ENCODE assay signal across 15 cellular contexts in genomic region chr2:232887171-232887850, GRCh38. TPM values are rescaled to one million over a fixed set of nuclear protein-coding genes. Genes with fewer than 3 reads are reported as not detected.
DNase-seq lines count a peak whose midpoint lies in the region; ATAC-seq, FAIRE-seq and TF ChIP-seq lines count a peak whose summit lies in the region.
"Had no signal": no experiment of that assay in that cellular context is flagged by ENCODE, and none has a peak within 500 bp of the region (broad histone marks: within the 10 kb centered on the region; RNA-seq: fewer than 3 reads in every experiment).

No MANE protein-coding gene starts in this region.

- no peak overlapping the region for H3K27ac Mint-ChIP-seq in T-helper 2 cell treated with Interferon-gamma antibody and Interleukin-4, amounts not matched to agents 5 μg/mL and 100 μg/mL, for 36 hours
- H3K27ac Mint-ChIP-seq: CD14-positive monocyte had no signal

- H3K4me3 ChIP-seq in AG04449 (ENCODE audit: low read depth, low read length) (no peak overlapping the region), GM23248 (no peak overlapping the region), K562 (no peak overlapping the region)
- H3K4me3 ChIP-seq: adrenal gland, lung, ovary had no signal

- no peak overlapping the region for H2AFZ ChIP-seq in GM23248
- no peak overlapping the region for H2AFZ ChIP-seq in K562 (ENCODE audit: low read depth, low read length)

- no peaks in the 10 kb centered on the region for H3K9me3 ChIP-seq in GM23248 (ENCODE audit: low read depth)
- H3K9me3 ChIP-seq in K562 (replicated peaks; ENCODE audit: control insufficient read depth, insufficient read depth, low read depth, low read length) = no peaks in the 10 kb centered on the region
- H3K9me3 ChIP-seq: adrenal gland, ovary had no signal

- ATAC-seq in K562 (peak; percentile 34; the same call in 1 of the 3 replicates), GM21367 (IDR thresholded peaks at IDR 0.05; ENCODE audit: unreplicated experiment) (no peak)

- H3K79me2 ChIP-seq in GM23248 (ENCODE audit: insufficient read depth) = no peaks in the 10 kb centered on the region
- H3K79me2 ChIP-seq in K562 (ENCODE audit: control insufficient read depth, insufficient read depth, low read length) = no peaks in the 10 kb centered on the region

- DNase-seq in AG04449 (ENCODE audit: low read depth, low spot score) (no peak), GM23248 (peak; percentile 28), K562 (ENCODE audit: extremely low read depth in 1 of 4, low spot score in 3 of 4) (no peak), islet precursor cell (peak; percentile 78), NCI-H526 treated with DMSO at 0.1 percent for 48 hours (lab: John Stamatoyannopoulos, UW) (no peak)
- DNase-seq in T-helper 2 cell treated with Interferon-gamma antibody and Interleukin-4, amounts not matched to agents 5 μg/mL and 100 μg/mL, for 36 hours (ENCODE audit: low spot score) = no peak
- no peak for DNase-seq in NK-92 treated with Interleukin-12 subunit alpha and Interleukin-12 subunit beta, amount 100 ng/mL, for 24 hours (lab: John Stamatoyannopoulos, UW)
- DNase-seq: adrenal gland; effector memory CD4-positive, alpha-beta T cell; NCI-H226 had no signal

- H3K4me1 ChIP-seq in GM23248 (ENCODE audit: insufficient read depth) (peaks cover 5% of the 10 kb centered on the region), K562 (replicated peaks in 1 of 2; ENCODE audit: control insufficient read depth in 2 of 2, insufficient read depth in 2 of 2, low read length in 2 of 2) (peaks cover 5 to 14% of the 10 kb centered on the region in 2 experiments; a peak in 3 of 5 replicates)

- no peaks in the 10 kb centered on the region for H3F3A ChIP-seq in GM23248 (ENCODE audit: insufficient read depth)

- no TSS peak for BruUV-seq in K562 (replicated peaks; lab: Mats Ljungman, UMichigan)

- H3K36me3 Mint-ChIP-seq in T-helper 2 cell treated with Interferon-gamma antibody and Interleukin-4, amounts not matched to agents 5 μg/mL and 100 μg/mL, for 36 hours (ENCODE audit: low read depth) = no peaks in the 10 kb centered on the region
- H3K36me3 Mint-ChIP-seq: CD14-positive monocyte had no signal

- no peak for TF ChIP-seq EP300 in K562 (IDR thresholded peaks at IDR 0.05; ENCODE audit: low read length)

- H3K27me3 ChIP-seq in GM23248 (replicated peaks; ENCODE audit: insufficient read depth) (0 out of 2 replicates have a peak, but pooled peaks cover 3% of the 10 kb centered on the region), K562 (ENCODE audit: control insufficient read depth in 2 of 2, insufficient read depth in 2 of 2, low read length in 2 of 2) (peaks cover 19 to 69% of the 10 kb centered on the region in 2 experiments; a peak in 4 of 5 replicates)
- H3K27me3 ChIP-seq: adrenal gland, ovary had no signal

- POLR2A ChIA-PET in AG04449 (lab: Yijun Ruan, JAX) = no interaction called here
- POLR2A ChIA-PET in K562 (lab: Yijun Ruan, JAX) = no interaction called here

- H3K36me3 ChIP-seq in GM23248 (ENCODE audit: low read depth) = no peaks in the 10 kb centered on the region
- no peaks in the 10 kb centered on the region for H3K36me3 ChIP-seq in K562 (ENCODE audit: control insufficient read depth, insufficient read depth, low read length)
- H3K36me3 ChIP-seq: adrenal gland, ovary had no signal

- H3K4me3 Mint-ChIP-seq in T-helper 2 cell treated with Interferon-gamma antibody and Interleukin-4, amounts not matched to agents 5 μg/mL and 100 μg/mL, for 36 hours = no peak overlapping the region

- TF ChIP-seq CTCF in AG04449 (IDR thresholded peaks at IDR 0.05; ENCODE audit: insufficient read depth, low read length, missing control alignments) (peak; percentile 20), K562 (IDR thresholded peaks at IDR 0.05 in 2 of 3, conservative IDR thresholded peaks at IDR 0.05 in 1 of 3; ENCODE audit: insufficient read depth in 2 of 3, low read depth in 1 of 3, low read length in 3 of 3) (peak in 2 of 3 experiments; percentile 18 to 31; a peak in 2 of 6 replicates)

- no peaks in the 10 kb centered on the region for H3K9me3 Mint-ChIP-seq in T-helper 2 cell treated with Interferon-gamma antibody and Interleukin-4, amounts not matched to agents 5 μg/mL and 100 μg/mL, for 36 hours

- CTCF ChIA-PET in AG04449 (lab: Yijun Ruan, JAX) (interaction anchor here (0.8 to 2.1 kb wide), 3 partner anchors 9 to 167 kb away, joined by 3 to 11 read pairs (median 4); no protein-coding TSS in a partner anchor), K562 (lab: Yijun Ruan, JAX; ENCODE audit: low intra/inter-chr PET ratio) (no interaction called here)

- no peaks in the 10 kb centered on the region for H3K27me3 Mint-ChIP-seq in T-helper 2 cell treated with Interferon-gamma antibody and Interleukin-4, amounts not matched to agents 5 μg/mL and 100 μg/mL, for 36 hours (ENCODE audit: low read depth)

- no peaks in the 10 kb centered on the region for H3K9me1 ChIP-seq in K562 (ENCODE audit: control insufficient read depth, insufficient read depth, low read length)

- H3K27ac ChIP-seq in GM23248 (no peak overlapping the region), K562 (ENCODE audit: extremely low read depth, low read depth, low read length) (no peak overlapping the region)
- H3K27ac ChIP-seq: adrenal gland, ovary had no signal

- in situ Hi-C loops in GM23248 (cut with MboI) (no loop called here), K562 (cut with MboI) (no loop called here)

- no peak overlapping the region for H3K4me2 ChIP-seq in GM23248 (ENCODE audit: unreplicated experiment)
- H3K4me2 ChIP-seq in K562 (ENCODE audit: insufficient read depth, low read length) = no peak overlapping the region

- 59 to 65% methylated on average over 15 of the region's 15 CpGs for WGBS in GM23248 (ENCODE audit: low coverage in 1 of 2, low lambda C conversion rate in 2 of 2, missing lambda C conversion rate in 2 of 2), 2 experiments
- WGBS in K562 (ENCODE audit: insufficient coverage, low coverage, missing lambda C conversion rate) = 13% methylated on average over 14 of the region's 15 CpGs

- H3K9me2 ChIP-seq in GM23248 (ENCODE audit: insufficient read depth) = no peaks in the 10 kb centered on the region

- H3K9ac ChIP-seq in GM23248 = no peak overlapping the region
- no peak overlapping the region for H3K9ac ChIP-seq in K562 (ENCODE audit: insufficient read depth in 1 of 2, low read depth in 2 of 2, low read length in 2 of 2)

- H4K20me1 ChIP-seq in GM23248 (ENCODE audit: insufficient read depth) = no peaks in the 10 kb centered on the region
- H4K20me1 ChIP-seq in K562 (replicated peaks; ENCODE audit: control insufficient read depth, insufficient read depth, low read length) = no peaks in the 10 kb centered on the region; the same call in 1 of the 2 replicates

- TF ChIP-seq POLR2A in K562 (conservative IDR thresholded peaks at IDR 0.05) = no peak

- H3K4me1 Mint-ChIP-seq in T-helper 2 cell treated with Interferon-gamma antibody and Interleukin-4, amounts not matched to agents 5 μg/mL and 100 μg/mL, for 36 hours (ENCODE audit: low read depth) = no peaks in the 10 kb centered on the region

- TF ChIP-seq RAD21 in K562 (CRISPR knock-in tag; conservative IDR thresholded peaks at IDR 0.05 in 1 of 2, IDR thresholded peaks at IDR 0.05 in 1 of 2) = 0 out of 4 replicates have a peak, but pooled peaks of 1 of the 2 experiments have one; percentile 8

- FAIRE-seq in K562 (lab: Jason Lieb, UNC) = no peak
- FAIRE-seq: TTC549 had no signal

- intact Hi-C loops in K562 (cut with micrococcal nuclease) = no loop called here

TF ChIP-seq in K562, 482 proteins besides CTCF, POLR2A, EP300 and RAD21 (continues in another document):
- TF ChIP-seq CTCFL (IDR thresholded peaks at IDR 0.05; ENCODE audit: borderline replicate concordance, insufficient read depth, low read depth, low read length, poor library complexity, severe bottlenecking) = peak; percentile 4

RNA-seq across cellular contexts. Expression of gene SNORC, which starts 17.2 kb away (rescaled TPM):
- 0.63 TPM in 1 of 2 replicates, not detected in the other for total RNA-seq in GM23248 (2014; rRNA removed; shearing (Covaris generic))
- polyA plus RNA-seq in GM23248 (2016; fragmentation: Nextera tagmentation; extraction: Ambion mirVana) (0.39 TPM in 1 of 2 replicates, not detected in the other), K562 (2011; rRNA removed) (0.14 and 0.32 TPM in 2 replicates), K562 (2014; fragmentation: Illumina TruSeq; extraction: Trizol) (0.25 and 1.1 TPM in 2 replicates), K562 (2014; fragmentation: Nextera tagmentation; extraction: Ambion mirVana) (not detected), K562 (2014; rRNA removed) (0.42 and 2.5 TPM in 2 replicates)
- total RNA-seq in K562 (2011; cell fraction: chromatin; rRNA removed; ENCODE audit: low replicate concordance) = 1.1 and 2.1 TPM in 2 replicates
- 0.83 and 1.8 TPM in 2 replicates for total RNA-seq in K562 (2011; cell fraction: nucleolus; rRNA removed)
- total RNA-seq in K562 (2011; cell fraction: nucleoplasm; rRNA removed) = 0.88 and 1.3 TPM in 2 replicates
- total RNA-seq in K562 (2014; rRNA removed) (0.23 and 2.0 TPM in 2 replicates), K562 (2014; rRNA removed; fragmentation: Illumina TruSeq; extraction: Trizol) (0.16 and 0.36 TPM in 2 replicates), K562 (2015; rRNA removed; fragmentation: Illumina TruSeq; extraction: Trizol) (0.41 and 0.72 TPM in 2 replicates), K562 (2021) (0.80 and 1.7 TPM in 2 replicates)
- 0.37 and 0.57 TPM in 2 replicates for polyA plus RNA-seq in K562 (2011; cell fraction: cytosol; rRNA removed)
- polyA plus RNA-seq in K562 (2011; cell fraction: nucleus; rRNA removed) = 2.4 and 3.1 TPM in 2 replicates
- polyA plus RNA-seq in K562 (2012) = 0.39 and 2.0 TPM in 2 replicates
- 0.07 and 0.15 TPM in 2 replicates for polyA minus RNA-seq in K562 (2011; rRNA and poly(A)+ RNA removed)
- not detected in 2 replicates for polyA minus RNA-seq in K562 (2011; cell fraction: cytosol; rRNA and poly(A)+ RNA removed)
- polyA minus RNA-seq in K562 (2011; cell fraction: nucleus; rRNA and poly(A)+ RNA removed) = 0.33 and 0.40 TPM in 2 replicates
- polyA plus RNA-seq: CD14-positive monocyte had no signal

Comparison
In these comparisons a context has a peak if more than half of its experiments do, and no peak if none do; other contexts are left out.
1. DNase-seq: peak in GM23248 (single experiment) and islet precursor cell (single experiment); none in AG04449 (single experiment), K562 (0 of 4), NCI-H526 treated with DMSO at 0.1 percent for 48 hours (single experiment), T-helper 2 cell treated with Interferon-gamma antibody and Interleukin-4, amounts not matched to agents 5 μg/mL and 100 μg/mL, for 36 hours (single experiment) and NK-92 treated with Interleukin-12 subunit alpha and Interleukin-12 subunit beta, amount 100 ng/mL, for 24 hours (single experiment).